Comparison of ENCODE assay signal across 7 cellular contexts in the genomic region with DNA sequence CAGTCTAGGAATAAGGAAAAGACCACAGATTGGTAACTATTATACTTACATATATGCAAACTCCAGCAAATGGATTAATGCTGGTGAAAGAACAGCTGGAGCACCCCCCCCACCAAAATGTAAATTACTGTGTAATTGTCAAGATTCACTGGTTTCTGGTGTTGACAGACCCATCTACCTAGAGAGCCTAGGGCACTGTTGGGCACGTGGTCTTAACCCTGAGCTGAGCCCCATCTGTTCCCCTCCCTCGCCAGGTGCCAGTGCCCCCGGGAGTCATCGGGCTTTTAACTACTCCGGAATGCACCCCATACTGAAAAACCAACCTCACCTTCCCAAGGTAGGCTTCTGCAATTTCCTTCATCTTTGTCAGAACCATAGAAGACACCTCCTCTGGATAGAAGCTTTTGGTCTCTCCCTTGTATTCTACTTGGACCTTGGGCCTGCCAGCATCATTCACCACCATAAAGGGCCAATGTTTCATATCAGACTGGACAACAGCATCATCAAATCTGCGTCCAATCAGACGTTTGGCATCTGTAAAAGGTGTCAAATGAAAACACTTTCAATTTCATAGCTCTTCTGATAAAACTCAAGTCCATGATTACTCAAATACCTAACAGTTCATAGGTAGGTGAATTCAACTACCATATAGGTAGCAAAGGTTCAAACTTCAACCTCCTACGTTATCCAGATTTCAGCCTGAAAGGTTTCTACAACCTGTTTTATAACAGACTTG. TPM values are rescaled to one million over a fixed set of nuclear protein-coding genes. Genes with fewer than 3 reads are reported as not detected.
A peak's percentile ranks its signal among the peaks of the same experiment; 100 is the strongest.
DNase-seq lines count a peak whose midpoint lies in the region; ATAC-seq, FAIRE-seq and TF ChIP-seq lines count a peak whose summit lies in the region.

No MANE protein-coding gene starts in this region.

- dilution Hi-C loops in endothelial cell of umbilical vein (cut with MboI; ENCODE audit: extremely low pct_ligation_motif_present, low sequenced_read_pairs) = no loop called here

- H3K36me3 ChIP-seq in GM23248 (ENCODE audit: low read depth) = peaks cover 57% of the 10 kb centered on the region
- H3K36me3 ChIP-seq in PC-9 (ENCODE audit: low read depth) = peaks cover 59% of the 10 kb centered on the region
- H3K36me3 ChIP-seq in endothelial cell of umbilical vein (ENCODE audit: control insufficient read depth in 2 of 2, extremely low read depth in 1 of 2, insufficient read depth in 2 of 2, low read length in 2 of 2) = peaks cover 36 to 43% of the 10 kb centered on the region in 2 experiments

- H3K36me3 Mint-ChIP-seq in osteocyte (ENCODE audit: unreplicated experiment) = peaks cover 58% of the 10 kb centered on the region

- in situ Hi-C loops in GM23248 (cut with MboI) = no loop called here

- H3K27ac Mint-ChIP-seq in osteocyte (ENCODE audit: unreplicated experiment) = peak overlapping the region; percentile 99

- H3K4me3 ChIP-seq in GM23248 = peak overlapping the region; percentile 99
- H3K4me3 ChIP-seq in PC-9 = peak overlapping the region; percentile 97
- H3K4me3 ChIP-seq in endothelial cell of umbilical vein (replicated peaks in 1 of 3; ENCODE audit: insufficient read depth in 1 of 3, low read depth in 1 of 3, low read length in 3 of 3) = peak overlapping the region; percentile 66 to 95 (median 91)

- H2AFZ ChIP-seq in GM23248 (no peak overlapping the region), PC-9 (no peak overlapping the region), endothelial cell of umbilical vein (ENCODE audit: low read depth, low read length) (no peak overlapping the region)

- no TSS peak for BruUV-seq in PC-9 (replicated peaks; lab: Mats Ljungman, UMichigan)
- BruUV-seq in endothelial cell of umbilical vein (replicated peaks; lab: Mats Ljungman, UMichigan) = no TSS peak

- peaks cover 46% of the 10 kb centered on the region for H3K4me1 ChIP-seq in GM23248 (ENCODE audit: insufficient read depth)
- H3K4me1 ChIP-seq in PC-9 (replicated peaks; ENCODE audit: insufficient read depth) = peaks cover 45% of the 10 kb centered on the region
- H3K4me1 ChIP-seq in endothelial cell of umbilical vein (ENCODE audit: control insufficient read depth, extremely low read depth, insufficient read depth, low read length) = peaks cover 29% of the 10 kb centered on the region

- H4K20me1 ChIP-seq in GM23248 (ENCODE audit: insufficient read depth) (peaks cover 43% of the 10 kb centered on the region), PC-9 (ENCODE audit: insufficient read depth) (peaks cover 62% of the 10 kb centered on the region), endothelial cell of umbilical vein (replicated peaks; ENCODE audit: control insufficient read depth, extremely low read depth, insufficient read depth, low read length) (peaks cover 2% of the 10 kb centered on the region)

- no peaks in the 10 kb centered on the region for H3K27me3 Mint-ChIP-seq in osteocyte (ENCODE audit: unreplicated experiment)

- H3K4me1 Mint-ChIP-seq in osteocyte (ENCODE audit: unreplicated experiment) = peaks cover 71% of the 10 kb centered on the region

- TF ChIP-seq POLR2A in endothelial cell of umbilical vein (IDR thresholded peaks at IDR 0.05; ENCODE audit: low read depth, low read length) = no peak

- H3K4me3 Mint-ChIP-seq in osteocyte (ENCODE audit: unreplicated experiment) = peak overlapping the region; percentile 94

- POLR2A ChIA-PET in PC-9 (lab: Charles Lee; ENCODE audit: unreplicated experiment) (interaction anchor here (0.6 kb wide), 2 partner anchors 8 to 872 kb away, joined by 3 to 12 read pairs; no protein-coding TSS in a partner anchor), endothelial cell of umbilical vein (lab: Charles Lee) (interaction anchor here (1.2 kb wide), 1 partner anchor 23 kb away, joined by 3 read pairs; no protein-coding TSS in a partner anchor)

- H3F3A ChIP-seq in GM23248 (ENCODE audit: insufficient read depth) (peaks cover 86% of the 10 kb centered on the region), PC-9 (ENCODE audit: insufficient read depth, low read depth) (peaks cover 62% of the 10 kb centered on the region)

- whole genome bisulfite sequencing in GM23248 (ENCODE audit: low coverage in 1 of 2, low lambda C conversion rate in 2 of 2, missing lambda C conversion rate in 2 of 2), 2 experiments = 7 to 10% methylated on average over 8 of the region's 8 CpGs

- FAIRE-seq in endothelial cell of umbilical vein (lab: Jason Lieb, UNC) = no peak

- CTCF ChIA-PET in PC-9 (lab: Charles Lee) = interaction anchor here (0.6 kb wide), 1 partner anchor 198 kb away, joined by 5 read pairs; no protein-coding TSS in a partner anchor
- CTCF ChIA-PET in endothelial cell of umbilical vein (lab: Charles Lee) = interaction anchor here (0.7 to 1.4 kb wide), 3 partner anchors 38 to 201 kb away, joined by 3 to 5 read pairs (median 4); no protein-coding TSS in a partner anchor

- H3K9me2 ChIP-seq in GM23248 (ENCODE audit: insufficient read depth) (no peaks in the 10 kb centered on the region), PC-9 (ENCODE audit: insufficient read depth) (no peaks in the 10 kb centered on the region)

- H3K9ac ChIP-seq in GM23248 = peak overlapping the region; percentile 99
- H3K9ac ChIP-seq in endothelial cell of umbilical vein (replicated peaks; ENCODE audit: extremely low read depth, insufficient read depth, low read length) = peak overlapping the region; percentile 89

- H3K27me3 ChIP-seq in GM23248 (replicated peaks; ENCODE audit: insufficient read depth) (no peaks in the 10 kb centered on the region), PC-9 (ENCODE audit: insufficient read depth, low read depth) (no peaks in the 10 kb centered on the region), endothelial cell of umbilical vein (ENCODE audit: control insufficient read depth in 2 of 2, insufficient read depth in 2 of 2, low read length in 2 of 2) (no peaks in the 10 kb centered on the region)

- H3K9me1 ChIP-seq in endothelial cell of umbilical vein (replicated peaks; ENCODE audit: control insufficient read depth, extremely low read depth, insufficient read depth, low read length) = no peaks in the 10 kb centered on the region

- no peaks in the 10 kb centered on the region for H3K9me3 ChIP-seq in GM23248 (ENCODE audit: low read depth)
- no peaks in the 10 kb centered on the region for H3K9me3 ChIP-seq in PC-9 (ENCODE audit: insufficient read depth, low read depth)
- no peaks in the 10 kb centered on the region for H3K9me3 ChIP-seq in endothelial cell of umbilical vein (replicated peaks; ENCODE audit: control insufficient read depth, insufficient read depth, low read length)

- intact Hi-C loops in PC-9 (cut with micrococcal nuclease; ENCODE audit: unreplicated experiment) = loop anchor here (5.0 kb wide), 3 partner anchors 42 to 433 kb away; no protein-coding TSS in a partner anchor
- intact Hi-C loops in endothelial cell of umbilical vein (cut with micrococcal nuclease) = loop anchor here (5.0 to 10.0 kb wide), 6 partner anchors 57 to 1837 kb away; a partner anchor contains a TSS

- no peak for TF ChIP-seq CTCF in PC-9 (conservative IDR thresholded peaks at IDR 0.05)
- TF ChIP-seq CTCF in endothelial cell of umbilical vein (IDR thresholded peaks at IDR 0.05; ENCODE audit: extremely low read depth in 1 of 2, insufficient read depth in 1 of 2, low read depth in 1 of 2, low read length in 2 of 2) = no peak
- no peak for TF ChIP-seq CTCF in osteocyte (IDR thresholded peaks at IDR 0.05)

- H3K4me2 ChIP-seq in GM23248 (ENCODE audit: unreplicated experiment) (peak overlapping the region; percentile 99), PC-9 (peak overlapping the region; percentile 87), endothelial cell of umbilical vein (ENCODE audit: insufficient read depth, low read length) (peak overlapping the region; percentile 87)

- H3K79me2 ChIP-seq in GM23248 (ENCODE audit: insufficient read depth) = peaks cover 56% of the 10 kb centered on the region
- H3K79me2 ChIP-seq in PC-9 (ENCODE audit: low read depth) = peaks cover 81% of the 10 kb centered on the region
- peaks cover 61% of the 10 kb centered on the region for H3K79me2 ChIP-seq in endothelial cell of umbilical vein (ENCODE audit: control insufficient read depth, insufficient read depth, low read length)

- no peak for ATAC-seq in HG03280 (IDR thresholded peaks at IDR 0.05; ENCODE audit: unreplicated experiment)
- ATAC-seq in GM21737 (IDR thresholded peaks at IDR 0.05; ENCODE audit: unreplicated experiment) = no peak

- no peak for DNase-seq in GM23248
- no peak for DNase-seq in PC-9
- DNase-seq in endothelial cell of umbilical vein (ENCODE audit: low read depth, low spot score) = no peak
- DNase-seq in osteocyte (ENCODE audit: extremely low spot score, unreplicated experiment) = no peak
- no peak for DNase-seq in activated gamma-delta T cell (lab: John Stamatoyannopoulos, UW)

- H3K27ac ChIP-seq in GM23248 (peak overlapping the region; percentile 100), PC-9 (peak overlapping the region; percentile 96), endothelial cell of umbilical vein (ENCODE audit: insufficient read depth, low read depth, low read length) (peak overlapping the region; percentile 13)

- no peaks in the 10 kb centered on the region for H3K9me3 Mint-ChIP-seq in osteocyte (ENCODE audit: unreplicated experiment)

TF ChIP-seq in endothelial cell of umbilical vein, 7 proteins besides CTCF, POLR2A, EP300 and RAD21:
- TF ChIP-seq POLR2AphosphoS5 (IDR thresholded peaks at IDR 0.05; ENCODE audit: insufficient read depth, low read depth, low read length) (no peak), JUN (IDR thresholded peaks at IDR 0.05; ENCODE audit: borderline replicate concordance, insufficient read depth, insufficient read length, low read depth) (no peak), GATA2 (IDR thresholded peaks at IDR 0.05; ENCODE audit: insufficient read depth, insufficient read length, low read depth, low read length) (no peak), EZH2 (IDR thresholded peaks at IDR 0.05; ENCODE audit: borderline replicate concordance, low read depth, low read length, severe bottlenecking) (no peak)

RNA-seq across cellular contexts. Expression of a gene that starts 1.5 kb away (rescaled TPM):
- total RNA-seq in GM23248 (2014; rRNA removed; shearing (Covaris generic)) = 2,043 and 2,414 TPM in 2 replicates
- polyA plus RNA-seq in GM23248 (2016; fragmentation: Nextera tagmentation; extraction: Ambion mirVana) = 708 and 741 TPM in 2 replicates
- 796 and 1,103 TPM in 2 replicates for total RNA-seq in PC-9 (2021)
- 1,573 and 1,728 TPM in 2 replicates for total RNA-seq in endothelial cell of umbilical vein
- polyA plus RNA-seq in endothelial cell of umbilical vein = 1,383 and 1,403 TPM in 2 replicates
- polyA plus RNA-seq in endothelial cell of umbilical vein (2011; cell fraction: cytosol; rRNA removed) = 1,786 and 2,092 TPM in 2 replicates
- 1,186 and 1,234 TPM in 2 replicates for polyA plus RNA-seq in endothelial cell of umbilical vein (2011; cell fraction: nucleus; rRNA removed)
- 1,835 and 3,311 TPM in 2 replicates for polyA plus RNA-seq in endothelial cell of umbilical vein (2012)
- 2,807 and 3,163 TPM in 2 replicates for polyA minus RNA-seq in endothelial cell of umbilical vein
- polyA minus RNA-seq in endothelial cell of umbilical vein (2011; cell fraction: cytosol; rRNA and poly(A)+ RNA removed) = 881 TPM
- 478 and 763 TPM in 2 replicates for polyA minus RNA-seq in endothelial cell of umbilical vein (2011; cell fraction: nucleus; rRNA and poly(A)+ RNA removed)
- 1,086 and 1,095 TPM in 2 replicates for total RNA-seq in osteocyte

Comparison
In these comparisons a context has a peak if more than half of its experiments do, and no peak if none do; other contexts are left out.
1. H3K27ac ChIP-seq: peak in every context shown above with its lines; median percentile 100 in GM23248; 96 in PC-9; 13 in endothelial cell of umbilical vein.